In the genomic region with DNA sequence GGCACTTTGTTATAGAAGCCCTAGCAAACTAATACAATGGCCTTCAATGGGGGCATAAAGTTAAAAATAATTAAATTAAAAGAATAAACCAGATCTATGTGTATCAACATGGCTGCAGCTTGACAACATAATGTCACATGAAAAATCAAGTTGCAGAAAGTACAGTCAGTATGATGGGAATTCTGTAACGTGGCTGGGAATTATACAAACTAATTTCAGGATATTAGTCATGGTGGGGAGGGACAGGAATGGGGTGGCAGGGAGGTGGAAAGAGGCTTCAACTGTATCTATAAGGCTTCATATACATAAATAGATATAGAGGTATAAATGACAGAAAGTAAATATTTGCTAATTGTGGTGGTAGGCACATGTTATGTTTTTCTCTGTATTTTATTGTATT, we compare ENCODE assay signal across 1 cellular context.
TF ChIP-seq lines count a peak whose summit lies in the region.

No MANE protein-coding gene starts in this region.

TF ChIP-seq in SK-N-SH, 30 proteins besides CTCF, POLR2A, EP300 and RAD21 (continued from another document):
- no peak for TF ChIP-seq ZBTB33 (IDR thresholded peaks at IDR 0.05; ENCODE audit: borderline replicate concordance, low read depth)
- no peak for TF ChIP-seq EZH2phosphoT487 (IDR thresholded peaks at IDR 0.05; ENCODE audit: borderline replicate concordance, low read depth)
- TF ChIP-seq TAF1 (IDR thresholded peaks at IDR 0.05; ENCODE audit: borderline replicate concordance, low read depth, low read length) = no peak
- no peak for TF ChIP-seq RXRA (IDR thresholded peaks at IDR 0.05; ENCODE audit: borderline replicate concordance, low read depth)
TF ChIP-seq in SK-N-SH: peak in this region for 0.
